In genomic region chr9:133904371-133905090, GRCh38 we compare ENCODE assay signal across 1 cellular context.
TF ChIP-seq lines count a peak whose summit lies in the region.

No MANE protein-coding gene starts in this region.

TF ChIP-seq in H1, 55 proteins besides CTCF, POLR2A, EP300 and RAD21:
- TF ChIP-seq SP2 (IDR thresholded peaks at IDR 0.05; ENCODE audit: low read length), result no peak
- no peak for TF ChIP-seq TAF1 (IDR thresholded peaks at IDR 0.05; ENCODE audit: low read depth, low read length)
- no peak for TF ChIP-seq KDM1A (IDR thresholded peaks at IDR 0.05; ENCODE audit: borderline replicate concordance, low read length)
- TF ChIP-seq RBBP5 (IDR thresholded peaks at IDR 0.05; ENCODE audit: borderline replicate concordance, low read depth, low read length), result no peak
- no peak for TF ChIP-seq SIRT6 (IDR thresholded peaks at IDR 0.05; ENCODE audit: low read length)
- no peak for TF ChIP-seq ASH2L (IDR thresholded peaks at IDR 0.05; ENCODE audit: low read length)
- TF ChIP-seq NRF1 (IDR thresholded peaks at IDR 0.05; ENCODE audit: low read depth, low read length), result no peak
- no peak for TF ChIP-seq ZNF274 (IDR thresholded peaks at IDR 0.05; ENCODE audit: borderline replicate concordance, extremely low read depth, low read length)
- no peak for TF ChIP-seq CHD2 (IDR thresholded peaks at IDR 0.05; ENCODE audit: low read length)
- TF ChIP-seq KDM4A (IDR thresholded peaks at IDR 0.05; ENCODE audit: low read depth, low read length, severe bottlenecking), result no peak
TF ChIP-seq in H1: peak in this region for 0.
